18 cellular contexts compared by ENCODE assay signal in the genomic region with DNA sequence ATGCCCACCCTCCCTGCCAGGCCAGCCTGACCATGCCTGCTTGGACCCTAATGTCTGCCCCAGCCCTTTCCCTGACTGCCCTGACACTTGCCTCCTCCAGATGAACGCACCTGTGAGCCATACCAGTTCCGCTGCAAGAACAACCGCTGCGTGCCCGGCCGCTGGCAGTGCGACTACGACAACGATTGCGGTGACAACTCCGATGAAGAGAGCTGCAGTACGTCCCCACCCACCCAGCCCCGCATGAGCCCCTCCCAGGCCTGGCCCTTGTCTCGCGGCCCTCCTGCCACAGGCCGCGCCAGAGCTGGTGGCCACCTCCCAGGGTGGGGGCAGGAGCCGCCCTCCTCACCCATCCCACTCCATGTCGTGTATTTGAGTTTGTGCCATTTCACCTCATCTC. TPM values are rescaled to one million over a fixed set of nuclear protein-coding genes. Genes with fewer than 3 reads are reported as not detected.
A peak's percentile ranks its signal among the peaks of the same experiment; 100 is the strongest.
DNase-seq lines count a peak whose midpoint lies in the region; TF ChIP-seq lines count a peak whose summit lies in the region.
"Had no signal": no experiment of that assay in that cellular context is flagged by ENCODE, and none has a peak within 500 bp of the region (broad histone marks: within the 10 kb centered on the region; RNA-seq: fewer than 3 reads in every experiment).

No MANE protein-coding gene starts in this region.

- CTCF ChIA-PET in MCF 10A (lab: Yijun Ruan, JAX), result no interaction called here

- H3K27me3 ChIP-seq in breast epithelium, result no peaks in the 10 kb centered on the region
- H3K27me3 ChIP-seq: BLaER1 treated with 17β-estradiol and CSF1 and Interleukin-3, amounts not matched to agents 10 nM and 100 nM had no signal

- H3K27ac ChIP-seq in breast epithelium, result peak overlapping the region in 1 of 2 donors; percentile 1
- H3K27ac ChIP-seq: 22Rv1; A549; BLaER1 treated with 17β-estradiol and CSF1 and Interleukin-3, amounts not matched to agents 10 nM and 100 nM; C4-2B had no signal

- no peaks in the 10 kb centered on the region for H3K4me1 ChIP-seq in breast epithelium
- H3K4me1 ChIP-seq: A549, Caco-2 had no signal

- H3K27me3 Mint-ChIP-seq in MCF 10A (ENCODE audit: insufficient read depth, unreplicated experiment), result no peaks in the 10 kb centered on the region
- peaks cover 12% of the 10 kb centered on the region for H3K27me3 Mint-ChIP-seq in endothelial cell (ENCODE audit: unreplicated experiment)
- H3K27me3 Mint-ChIP-seq: B cell; CD4-positive, alpha-beta T cell had no signal

- H3K27ac Mint-ChIP-seq in MCF 10A (ENCODE audit: low read depth, unreplicated experiment), result peak overlapping the region; percentile 57
- H3K27ac Mint-ChIP-seq in endothelial cell (ENCODE audit: unreplicated experiment), result no peak overlapping the region
- H3K27ac Mint-ChIP-seq: B cell; CD4-positive, alpha-beta T cell; CD8-positive, alpha-beta T cell had no signal

- no peak for TF ChIP-seq CTCF in MCF 10A (IDR thresholded peaks at IDR 0.05; ENCODE audit: unreplicated experiment)
- TF ChIP-seq CTCF in breast epithelium (IDR thresholded peaks at IDR 0.05), result no peak
- no peak for TF ChIP-seq CTCF in endothelial cell (IDR thresholded peaks at IDR 0.05; ENCODE audit: unreplicated experiment)

- H3K4me3 ChIP-seq in breast epithelium, result no peak overlapping the region
- H3K4me3 ChIP-seq: A549; BLaER1 treated with 17β-estradiol and CSF1 and Interleukin-3, amounts not matched to agents 10 nM and 100 nM had no signal

- H3K36me3 Mint-ChIP-seq in MCF 10A (ENCODE audit: insufficient read depth, unreplicated experiment), result peaks cover 26% of the 10 kb centered on the region
- peaks cover 21% of the 10 kb centered on the region for H3K36me3 Mint-ChIP-seq in endothelial cell (ENCODE audit: low read depth, unreplicated experiment)

- DNase-seq in MCF 10A (ENCODE audit: unreplicated experiment) (no peak), breast epithelium (ENCODE audit: low spot score in 2 of 2) (no peak), endothelial cell (ENCODE audit: low spot score) (no peak), GOT3 (lab: John Stamatoyannopoulos, UW) (no peak), inferior parietal cortex (ENCODE audit: extremely low spot score) (no peak)
- DNase-seq: AML-193; Caco-2; Calu3; CD4-positive, alpha-beta T cell; CD8-positive, alpha-beta T cell; DMS79 treated with DMSO at 0.1 percent for 48 hours; GF-D8 had no signal

- H3K9me3 ChIP-seq in breast epithelium, result no peaks in the 10 kb centered on the region
- H3K9me3 ChIP-seq: A549; BLaER1 treated with 17β-estradiol and CSF1 and Interleukin-3, amounts not matched to agents 10 nM and 100 nM; Caco-2 had no signal

- intact Hi-C loops in MCF 10A (cut with micrococcal nuclease), result no loop called here
- intact Hi-C loops in breast epithelium (cut with DNase I; ENCODE audit: low total_unique reads), result no loop called here

- TF ChIP-seq POLR2A in breast epithelium (IDR thresholded peaks at IDR 0.05), result no peak

- no peak overlapping the region for H3K4me3 Mint-ChIP-seq in MCF 10A (ENCODE audit: unreplicated experiment)
- peak overlapping the region; percentile 51 for H3K4me3 Mint-ChIP-seq in endothelial cell (ENCODE audit: unreplicated experiment)
- H3K4me3 Mint-ChIP-seq: B cell; CD4-positive, alpha-beta T cell; CD8-positive, alpha-beta T cell had no signal

- H3K9me3 Mint-ChIP-seq in MCF 10A (ENCODE audit: unreplicated experiment) (no peaks in the 10 kb centered on the region), endothelial cell (ENCODE audit: unreplicated experiment) (no peaks in the 10 kb centered on the region)
- H3K9me3 Mint-ChIP-seq: CD4-positive, alpha-beta T cell; CD8-positive, alpha-beta T cell had no signal

- BruUV-seq in MCF 10A (replicated peaks; lab: Mats Ljungman, UMichigan), result no TSS peak

- H3K36me3 ChIP-seq in breast epithelium, result peaks cover 9% of the 10 kb centered on the region

- POLR2A ChIA-PET in MCF 10A (lab: Yijun Ruan, JAX), result no interaction called here

- H3K4me1 Mint-ChIP-seq in MCF 10A (ENCODE audit: insufficient read depth, unreplicated experiment) (no peaks in the 10 kb centered on the region), endothelial cell (ENCODE audit: unreplicated experiment) (no peaks in the 10 kb centered on the region)
- H3K4me1 Mint-ChIP-seq: B cell had no signal

RNA-seq across cellular contexts. Expression of gene NXPH4, which starts 14.3 kb away (rescaled TPM):
- total RNA-seq in MCF 10A (2022) (2.2 and 2.8 TPM in 2 replicates), breast epithelium (under 1 TPM in 1 of 3 donors, not detected in 2; 0.33 TPM), endothelial cell (ENCODE audit: unreplicated experiment) (not detected)
- total RNA-seq: CD4-positive, alpha-beta T cell had no signal

RNA-seq across cellular contexts. Expression of gene SHMT2, which starts 27.2 kb away (rescaled TPM):
- 375 and 421 TPM in 2 replicates for total RNA-seq in MCF 10A (2022)
- total RNA-seq in breast epithelium, result 10 to 100 TPM; 37.9 to 63.3 (median 46.7) TPM
- total RNA-seq in endothelial cell (ENCODE audit: unreplicated experiment), result 63.3 TPM

RNA-seq across cellular contexts. Expression of gene STAC3, which starts 48.7 kb away (rescaled TPM):
- total RNA-seq in MCF 10A (2022), result 2.5 and 2.8 TPM in 2 replicates
- 1 to 10 TPM in 2 of 3 donors, under 1 TPM in 1; 0.98 to 3.2 (median 1.6) TPM for total RNA-seq in breast epithelium
- total RNA-seq in endothelial cell (ENCODE audit: unreplicated experiment), result 3.3 TPM

RNA-seq across cellular contexts. Expression of gene LRP1-AS, which starts 54.9 kb away (rescaled TPM):
- not detected in 2 replicates for total RNA-seq in MCF 10A (2022)
- not detected for total RNA-seq in breast epithelium
- 0.46 TPM for total RNA-seq in endothelial cell (ENCODE audit: unreplicated experiment)
- total RNA-seq: A172; B cell; Caco-2; Calu3; CD4-positive, alpha-beta T cell; CD8-positive, alpha-beta T cell had no signal
